24 cellular contexts compared by ENCODE assay signal in the genomic region with DNA sequence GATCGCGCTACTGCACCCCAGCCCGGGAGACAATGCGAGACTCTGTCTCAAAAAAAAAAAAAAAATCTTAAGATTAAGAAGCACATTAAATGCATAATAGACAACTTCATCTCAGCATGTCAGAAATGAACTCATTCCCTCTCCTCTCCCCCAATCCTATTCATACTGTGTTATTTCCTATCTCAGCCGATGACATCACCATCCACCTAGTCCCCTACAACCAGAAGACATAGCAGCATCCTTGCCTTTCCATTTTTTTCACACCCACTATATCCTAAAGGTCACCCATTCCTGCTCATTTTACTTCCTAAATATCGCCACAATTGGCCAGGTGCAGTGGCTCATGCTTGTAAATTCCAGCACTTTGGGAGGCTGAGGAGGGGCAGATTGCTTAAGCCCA.
"Had no signal": no experiment of that assay in that cellular context is flagged by ENCODE, and none has a peak within 500 bp of the region (broad histone marks: within the 10 kb centered on the region; RNA-seq: fewer than 3 reads in every experiment).

No MANE protein-coding gene starts in this region.

- ATAC-seq: effector memory CD8-positive, alpha-beta T cell; esophagus mucosa; gastrocnemius medialis; heart right ventricle; left cardiac atrium; left lung; left ventricle myocardium superior; lower lobe of right lung; mucosa of descending colon had no signal

- H3K4me1 ChIP-seq: esophagus squamous epithelium, gastrocnemius medialis, heart right ventricle, left lung, lower lobe of right lung had no signal

- DNase-seq: effector CD8-positive, alpha-beta T cell; effector memory CD8-positive, alpha-beta T cell; endodermal cell; erythroblast; esophagus squamous epithelium; foreskin fibroblast; foreskin melanocyte; gastrocnemius medialis; glutamatergic neuron; head of caudate nucleus; heart right ventricle; hippocampal formation; left cardiac atrium; left lung; left ventricle myocardium superior; lower lobe of right lung; mesenchymal stem cell; mucosa of descending colon had no signal

- H3K4me3 ChIP-seq: coronary artery, esophagus squamous epithelium, gastrocnemius medialis, heart right ventricle, left lung, lower lobe of right lung, mucosa of descending colon had no signal

- H3K27me3 ChIP-seq: esophagus squamous epithelium, gastrocnemius medialis, heart right ventricle, left lung had no signal

- FAIRE-seq: endometrium, islet of Langerhans, keratinocyte had no signal

- H3K27ac ChIP-seq: coronary artery, epithelial cell of prostate, esophagus squamous epithelium, gastrocnemius medialis, heart right ventricle, left lung, lower lobe of right lung had no signal

- H3K36me3 ChIP-seq: esophagus squamous epithelium, gastrocnemius medialis, left lung, lower lobe of right lung had no signal

- H3K9me3 ChIP-seq: esophagus squamous epithelium, gastrocnemius medialis, heart right ventricle, left lung, lower lobe of right lung, mucosa of descending colon had no signal
